ENCODE assay signal across 9 cellular contexts in genomic region chr6:159852877-159853276, GRCh38. TPM values are rescaled to one million over a fixed set of nuclear protein-coding genes. Genes with fewer than 3 reads are reported as not detected.
DNase-seq lines count a peak whose midpoint lies in the region; ATAC-seq and TF ChIP-seq lines count a peak whose summit lies in the region.
"Had no signal": no experiment of that assay in that cellular context is flagged by ENCODE, and none has a peak within 500 bp of the region (broad histone marks: within the 10 kb centered on the region; RNA-seq: fewer than 3 reads in every experiment).

No MANE protein-coding gene starts in this region.

- intact Hi-C loops in Right ventricle myocardium superior (cut with DNase I) (no loop called here), cardiac septum (cut with DNase I) (no loop called here), aorta (cut with DNase I) (loop anchor here in 1 of 2 donors (10.0 kb wide), 1 partner anchor 192 kb away; no protein-coding TSS in a partner anchor)

- no peak for DNase-seq in Right ventricle myocardium superior
- DNase-seq in cardiac septum (ENCODE audit: low spot score): no peak
- DNase-seq in NOMO-1 treated with DMSO at 0.1 percent for 48 hours (lab: John Stamatoyannopoulos, UW; ENCODE audit: unreplicated experiment): peak; percentile 66
- peak; percentile 9 for DNase-seq in fibroblast of gingiva (ENCODE audit: low read depth)
- no peak for DNase-seq in aorta
- no peak for DNase-seq in LoVo (ENCODE audit: low spot score)
- no peak for DNase-seq in effector CD4-positive, alpha-beta T cell
- no peak for DNase-seq in upper lobe of left lung
- DNase-seq: lower lobe of right lung had no signal

- peaks cover 0 to 6% of the 10 kb centered on the region in 2 donors for H3K4me1 ChIP-seq in aorta (ENCODE audit: control insufficient read depth in 1 of 2, insufficient read depth in 2 of 2, low read length in 2 of 2)
- no peaks in the 10 kb centered on the region for H3K4me1 ChIP-seq in upper lobe of left lung
- H3K4me1 ChIP-seq: lower lobe of right lung had no signal

- TF ChIP-seq POLR2A in upper lobe of left lung (IDR thresholded peaks at IDR 0.05): no peak

- ATAC-seq in Right ventricle myocardium superior (ENCODE audit: poor library complexity) (peak; percentile 18), aorta (ENCODE audit: low FRiP score) (peak; percentile 48), upper lobe of left lung (ENCODE audit: low FRiP score in 2 of 2) (no peak)

- TF ChIP-seq CTCF in upper lobe of left lung (IDR thresholded peaks at IDR 0.05): peak in 2 of 6 experiments; percentile 17 to 36

- H3K36me3 ChIP-seq in aorta (ENCODE audit: control insufficient read depth in 1 of 2, insufficient read depth in 2 of 2, low read length in 1 of 2) (no peaks in the 10 kb centered on the region), upper lobe of left lung (no peaks in the 10 kb centered on the region)
- H3K36me3 ChIP-seq: lower lobe of right lung had no signal

- no peak overlapping the region for H3K4me3 ChIP-seq in aorta (ENCODE audit: low read length in 2 of 2)
- H3K4me3 ChIP-seq in upper lobe of left lung: no peak overlapping the region
- H3K4me3 ChIP-seq: lower lobe of right lung had no signal

- H3K9me3 ChIP-seq in aorta (ENCODE audit: control insufficient read depth, low read length): no peaks in the 10 kb centered on the region
- peaks cover 0 to 3% (median 3%) of the 10 kb centered on the region in 4 donors for H3K9me3 ChIP-seq in upper lobe of left lung
- H3K9me3 ChIP-seq: lower lobe of right lung had no signal

- 70 to 77% methylated on average over 6 of the region's 6 CpGs for WGBS in aorta, 2 donors
- 33 to 51% methylated on average over 6 of the region's 6 CpGs for WGBS in upper lobe of left lung, 2 donors

- H3K27me3 ChIP-seq in aorta (ENCODE audit: control insufficient read depth in 1 of 2, insufficient read depth in 2 of 2, low read length in 1 of 2) (no peaks in the 10 kb centered on the region), upper lobe of left lung (no peaks in the 10 kb centered on the region)

- H3K27ac ChIP-seq in aorta (ENCODE audit: low read depth in 1 of 2, low read length in 2 of 2) (no peak overlapping the region), upper lobe of left lung (no peak overlapping the region)
- H3K27ac ChIP-seq: lower lobe of right lung had no signal

- no peak for TF ChIP-seq EP300 in upper lobe of left lung (IDR thresholded peaks at IDR 0.05)

RNA-seq across cellular contexts. Expression of gene MAS1, which starts 37.9 kb away (rescaled TPM):
- not detected for total RNA-seq in Right ventricle myocardium superior
- 0.03 TPM for total RNA-seq in cardiac septum
- under 1 TPM in 1 of 2 donors, not detected in 1; 0.12 TPM for total RNA-seq in aorta
- not detected for polyA plus RNA-seq in aorta
- total RNA-seq in upper lobe of left lung: under 1 TPM in 1 of 6 donors, not detected in 5; 0.03 TPM
- total RNA-seq: lower lobe of right lung had no signal

RNA-seq across cellular contexts. Expression of gene PNLDC1, which starts 52.8 kb away (rescaled TPM):
- total RNA-seq in Right ventricle myocardium superior (not detected), cardiac septum (not detected), aorta (under 1 TPM in 1 of 2 donors, not detected in 1; 0.26 TPM), upper lobe of left lung (1 to 10 TPM in 1 of 6 donors, under 1 TPM in 1, not detected in 4; 0.37 to 1.0 TPM)
- polyA plus RNA-seq in aorta: under 1 TPM; 0.38 to 0.46 TPM

Comparison
In these comparisons a context has a peak if more than half of its experiments do, and no peak if none do; other contexts are left out.
1. ATAC-seq: peak in Right ventricle myocardium superior (single experiment) and aorta (single experiment); none in upper lobe of left lung (0 of 2).
2. DNase-seq: peak in NOMO-1 treated with DMSO at 0.1 percent for 48 hours (single experiment) and fibroblast of gingiva (single experiment); none in Right ventricle myocardium superior (single experiment), cardiac septum (single experiment), aorta (0 of 2), LoVo (single experiment), effector CD4-positive, alpha-beta T cell (single experiment) and upper lobe of left lung (0 of 2).